In genomic region chr16:77214411-77215138, GRCh38 we compare ENCODE assay signal across 22 cellular contexts. TPM values are rescaled to one million over a fixed set of nuclear protein-coding genes. Genes with fewer than 3 reads are reported as not detected.
A peak's percentile ranks its signal among the peaks of the same experiment; 100 is the strongest.
DNase-seq lines count a peak whose midpoint lies in the region; ATAC-seq and TF ChIP-seq lines count a peak whose summit lies in the region.
"Had no signal": no experiment of that assay in that cellular context is flagged by ENCODE, and none has a peak within 500 bp of the region (broad histone marks: within the 10 kb centered on the region; RNA-seq: fewer than 3 reads in every experiment).

No MANE protein-coding gene starts in this region.

- TF ChIP-seq CTCF in CD4-positive, alpha-beta T cell (IDR thresholded peaks at IDR 0.05) = no peak

- peaks cover 16% of the 10 kb centered on the region for H3K4me1 Mint-ChIP-seq in CD4-positive, alpha-beta T cell (ENCODE audit: low read depth)
- peaks cover 15 to 16% of the 10 kb centered on the region in 2 donors for H3K4me1 Mint-ChIP-seq in immature natural killer cell

- ATAC-seq in CD4-positive, alpha-beta T cell (ENCODE audit: poor library complexity) = no peak
- no peak for ATAC-seq in HG02763 (IDR thresholded peaks at IDR 0.05; ENCODE audit: unreplicated experiment)
- ATAC-seq: activated CD4-positive, alpha-beta T cell treated with anti-CD3 and anti-CD28 coated beads for 36 hours had no signal

- H3K9me3 ChIP-seq in CD4-positive, alpha-beta T cell (ENCODE audit: control insufficient read depth, low read length) = no peaks in the 10 kb centered on the region
- H3K9me3 ChIP-seq: left ventricle myocardium inferior, neutrophil, psoas muscle, testis had no signal

- DNase-seq in A172 (ENCODE audit: low spot score) (peak; percentile 37), RPMI7951 (ENCODE audit: low read depth) (peak; percentile 73), immature natural killer cell (no peak), KBM-7 (no peak), NCI-H1436 treated with DMSO at 0.1 percent for 48 hours (lab: John Stamatoyannopoulos, UW) (no peak)
- DNase-seq in CD4-positive, alpha-beta T cell = no peak
- no peak for DNase-seq in activated CD4-positive, alpha-beta T cell treated with anti-CD3 and anti-CD28 coated beads for 4 hours
- DNase-seq: activated CD4-positive, alpha-beta T cell treated with anti-CD3 and anti-CD28 coated beads for 36 hours; activated naive CD8-positive, alpha-beta T cell treated with anti-CD3 and anti-CD28 coated beads for 36 hours; CD4-positive, alpha-beta memory T cell; Karpas-422; left ventricle myocardium inferior; NCI-H2107; NCI-H510A; psoas muscle; stimulated activated naive CD4-positive, alpha-beta T cell; testis had no signal

- H3K4me3 Mint-ChIP-seq in CD4-positive, alpha-beta T cell = peak overlapping the region; percentile 96
- peak overlapping the region; percentile 27 to 93 (median 40) for H3K4me3 Mint-ChIP-seq in immature natural killer cell

- in situ Hi-C loops in KBM-7 (cut with MboI; ENCODE audit: low pct_unique_long_range_greater_than_20kb, low sequenced_read_pairs) = no loop called here

- POLR2A ChIA-PET in CD4-positive, alpha-beta T cell (lab: Charles Lee) = interaction anchor here (2.9 kb wide), 1 partner anchor 24 kb away, joined by 31 read pairs; the partner anchor contains the start of gene MON1B

- H3K27ac ChIP-seq in CD4-positive, alpha-beta T cell (ENCODE audit: low read depth, low read length) = no peak overlapping the region
- H3K27ac ChIP-seq: foreskin keratinocyte, left ventricle myocardium inferior, neutrophil, psoas muscle, testis had no signal

- H3K27ac Mint-ChIP-seq in CD4-positive, alpha-beta T cell = no peak overlapping the region
- no peak overlapping the region for H3K27ac Mint-ChIP-seq in immature natural killer cell
- H3K27ac Mint-ChIP-seq: activated CD4-positive, alpha-beta T cell treated with anti-CD3 and anti-CD28 coated beads for 36 hours; activated naive CD8-positive, alpha-beta T cell treated with anti-CD3 and anti-CD28 coated beads for 36 hours had no signal

- intact Hi-C loops in CD4-positive, alpha-beta T cell (cut with DNase I, micrococcal nuclease) = loop anchor here (5.0 to 10.0 kb wide), 2 partner anchors 508 to 880 kb away; partner anchors contain the start of genes WWOX (in 2 of the 2) and NUDT7 (in 1 of the 2)

- H3K27me3 ChIP-seq in CD4-positive, alpha-beta T cell (ENCODE audit: control insufficient read depth, insufficient read depth, low read length) = no peaks in the 10 kb centered on the region
- H3K27me3 ChIP-seq: foreskin keratinocyte, testis had no signal

- H3K36me3 Mint-ChIP-seq in CD4-positive, alpha-beta T cell (ENCODE audit: low read depth) = peaks cover 4% of the 10 kb centered on the region
- H3K36me3 Mint-ChIP-seq in immature natural killer cell = peaks cover 0 to 8% (median 0%) of the 10 kb centered on the region in 3 donors

- H3K9me3 Mint-ChIP-seq in CD4-positive, alpha-beta T cell = no peaks in the 10 kb centered on the region
- H3K9me3 Mint-ChIP-seq in immature natural killer cell = no peaks in the 10 kb centered on the region
- H3K9me3 Mint-ChIP-seq: activated naive CD8-positive, alpha-beta T cell treated with anti-CD3 and anti-CD28 coated beads for 36 hours; CD4-positive, alpha-beta memory T cell had no signal

- H3K27me3 Mint-ChIP-seq in CD4-positive, alpha-beta T cell = no peaks in the 10 kb centered on the region
- peaks cover 0 to 4% (median 2%) of the 10 kb centered on the region in 3 donors for H3K27me3 Mint-ChIP-seq in immature natural killer cell (ENCODE audit: low read depth in 3 of 3)
- H3K27me3 Mint-ChIP-seq: activated CD4-positive, alpha-beta T cell treated with anti-CD3 and anti-CD28 coated beads for 36 hours; activated naive CD8-positive, alpha-beta T cell treated with anti-CD3 and anti-CD28 coated beads for 36 hours; CD4-positive, alpha-beta memory T cell had no signal

- CTCF ChIA-PET in CD4-positive, alpha-beta T cell (lab: Charles Lee) = no interaction called here

RNA-seq across cellular contexts. Expression of gene SYCE1L, which starts 15.4 kb away (rescaled TPM):
- total RNA-seq in A172 (2014; rRNA removed; shearing (Covaris generic)) = 0.12 TPM in 1 of 2 replicates, not detected in the other
- total RNA-seq in CD4-positive, alpha-beta T cell = 10 to 100 TPM; 18.8 to 18.9 TPM
- total RNA-seq in RPMI7951 (2014; rRNA removed; shearing (Covaris generic)) = not detected in 2 replicates
- polyA plus RNA-seq in immature natural killer cell = 1 to 10 TPM in 2 of 3 donors, under 1 TPM in 1; 0.61 to 2.9 (median 2.2) TPM
- total RNA-seq: HT-29, Right ventricle myocardium inferior had no signal

RNA-seq across cellular contexts. Expression of gene MON1B, which starts 23.6 kb away (rescaled TPM):
- 8.5 and 10.7 TPM in 2 replicates for total RNA-seq in A172 (2014; rRNA removed; shearing (Covaris generic))
- 10 to 100 TPM; 52.3 to 52.6 TPM for total RNA-seq in CD4-positive, alpha-beta T cell
- total RNA-seq in RPMI7951 (2014; rRNA removed; shearing (Covaris generic)) = 7.4 and 12.0 TPM in 2 replicates
- 10 to 100 TPM; 28.6 to 66.8 (median 29.4) TPM for polyA plus RNA-seq in immature natural killer cell

Comparison
In these comparisons a context has a peak if more than half of its experiments do, and no peak if none do; other contexts are left out.
1. DNase-seq: peak in A172 (single experiment) and RPMI7951 (single experiment); none in CD4-positive, alpha-beta T cell (0 of 10), immature natural killer cell (0 of 3), activated CD4-positive, alpha-beta T cell treated with anti-CD3 and anti-CD28 coated beads for 4 hours (0 of 2), KBM-7 (single experiment) and NCI-H1436 treated with DMSO at 0.1 percent for 48 hours (single experiment).
2. RNA of gene SYCE1L, which starts 15.4 kb away (total RNA-seq): 18.8 to 18.9 TPM in CD4-positive, alpha-beta T cell; 0.12 TPM in A172 and not detected in RPMI7951; every median in the first group is over 10 times any median in the second.